In genomic region chr6:11133281-11133680, GRCh38 we compare ENCODE assay signal across 8 cellular contexts. TPM values are rescaled to one million over a fixed set of nuclear protein-coding genes. Genes with fewer than 3 reads are reported as not detected.
"Had no signal": no experiment of that assay in that cellular context is flagged by ENCODE, and none has a peak within 500 bp of the region (broad histone marks: within the 10 kb centered on the region; RNA-seq: fewer than 3 reads in every experiment).

No MANE protein-coding gene starts in this region.

- FAIRE-seq: H1, HTR-8/SVneo, K562 had no signal

- DNase-seq: H9, HCEC 1CT, IMR-90 had no signal

- H3K4me3 ChIP-seq: GM23338, K562 had no signal

RNA-seq across cellular contexts. Expression of gene ERVFRD-1, which starts 21.8 kb away (rescaled TPM):
- total RNA-seq: GM23338, H1, H9, HT-29, IMR-90 had no signal
